Comparison of ENCODE assay signal across 7 cellular contexts in the genomic region with DNA sequence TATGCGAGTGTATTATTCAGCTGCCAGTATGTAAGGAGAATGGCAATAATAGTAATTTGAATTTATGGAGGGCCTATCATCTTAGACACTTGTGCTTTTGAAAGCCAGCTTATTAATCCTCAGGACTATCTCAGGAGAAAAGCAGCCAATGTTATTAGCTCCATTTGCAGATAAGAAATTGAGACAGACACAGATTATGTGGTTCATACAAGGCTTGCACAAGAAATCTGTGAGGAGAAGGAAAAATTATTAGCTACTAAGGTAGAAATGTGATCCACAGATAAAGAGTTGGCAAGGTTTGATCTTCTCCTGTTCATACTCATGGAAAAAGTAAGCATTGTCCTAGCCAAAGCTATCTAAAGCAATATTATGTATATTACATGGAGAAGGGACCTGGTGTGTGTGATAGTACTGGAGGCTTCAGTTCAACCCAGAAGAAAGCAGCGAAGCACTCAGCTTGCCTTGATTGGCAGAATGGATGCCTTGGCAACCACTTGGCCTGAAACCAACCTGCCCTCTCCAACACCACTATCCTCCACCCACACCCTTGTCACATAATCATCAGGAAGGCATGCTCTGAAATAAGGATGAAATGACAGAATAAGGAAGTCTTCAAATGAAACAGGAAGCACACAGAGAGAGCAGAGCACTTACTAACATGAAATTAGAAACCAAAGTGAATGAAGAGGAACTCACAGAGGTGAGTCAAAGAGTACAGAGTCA. TPM values are rescaled to one million over a fixed set of nuclear protein-coding genes. Genes with fewer than 3 reads are reported as not detected.
DNase-seq lines count a peak whose midpoint lies in the region; FAIRE-seq and TF ChIP-seq lines count a peak whose summit lies in the region.

No MANE protein-coding gene starts in this region.

- peaks cover 14% of the 10 kb centered on the region for H3F3A ChIP-seq in GM23248 (ENCODE audit: insufficient read depth)

- no peaks in the 10 kb centered on the region for H3K79me2 ChIP-seq in GM23248 (ENCODE audit: insufficient read depth)

- peak overlapping the region; percentile 29 for H3K4me3 ChIP-seq in GM23248
- H3K4me3 ChIP-seq in fibroblast of the aortic adventitia (ENCODE audit: low read depth, low read length) = no peak overlapping the region
- no peak overlapping the region for H3K4me3 ChIP-seq in small intestine (ENCODE audit: low read depth in 1 of 2, low read length in 2 of 2)

- H2AFZ ChIP-seq in GM23248 = peak overlapping the region; percentile 51

- WGBS in GM23248 (ENCODE audit: low coverage in 1 of 2, low lambda C conversion rate in 2 of 2, missing lambda C conversion rate in 2 of 2), 2 experiments = 53 to 57% methylated on average over 2 of the region's 2 CpGs
- 31 to 66% (median 37%) methylated on average over 2 of the region's 2 CpGs for WGBS in small intestine, 3 donors

- H3K9me3 ChIP-seq in GM23248 (ENCODE audit: low read depth) = no peaks in the 10 kb centered on the region
- H3K9me3 ChIP-seq in small intestine (ENCODE audit: control insufficient read depth, low read depth) = no peaks in the 10 kb centered on the region

- DNase-seq in GM13977 (ENCODE audit: low spot score) (peak; percentile 36), GM23248 (peak; percentile 78), RPMI8226 (peak; percentile 92), fibroblast of the aortic adventitia (ENCODE audit: low read depth) (peak; percentile 73), small intestine (peak; percentile 64), OCI-M2 (lab: John Stamatoyannopoulos, UW; ENCODE audit: unreplicated experiment) (no peak)

- H3K27me3 ChIP-seq in GM23248 (replicated peaks; ENCODE audit: insufficient read depth) (no peaks in the 10 kb centered on the region), small intestine (ENCODE audit: control insufficient read depth in 2 of 2, insufficient read depth in 2 of 2, low read length in 2 of 2) (no peaks in the 10 kb centered on the region)

- peak; percentile 73; the same call in 1 of the 2 replicates for TF ChIP-seq EP300 in Ishikawa (IDR thresholded peaks at IDR 0.05; ENCODE audit: borderline replicate concordance)

- H3K4me1 ChIP-seq in GM23248 (ENCODE audit: insufficient read depth) (peaks cover 22% of the 10 kb centered on the region), small intestine (ENCODE audit: control insufficient read depth in 2 of 2, insufficient read depth in 1 of 2, low read depth in 1 of 2, low read length in 1 of 2) (peaks cover 4 to 13% of the 10 kb centered on the region in 2 donors)

- H3K9ac ChIP-seq in GM23248 = no peak overlapping the region

- TF ChIP-seq CTCF in GM13977 (IDR thresholded peaks at IDR 0.05; ENCODE audit: extremely low read depth, insufficient read depth, missing control alignments) = no peak
- no peak for TF ChIP-seq CTCF in fibroblast of the aortic adventitia (IDR thresholded peaks at IDR 0.05; ENCODE audit: insufficient read depth, low read length)

- H3K36me3 ChIP-seq in GM23248 (ENCODE audit: low read depth) (no peaks in the 10 kb centered on the region), small intestine (ENCODE audit: control insufficient read depth in 2 of 2, insufficient read depth in 2 of 2, low read length in 2 of 2) (peaks cover 0 to 4% of the 10 kb centered on the region in 2 donors)

- TF ChIP-seq RAD21 in Ishikawa (IDR thresholded peaks at IDR 0.05; ENCODE audit: low read depth) = no peak; the same call in 1 of the 2 replicates

- no peak for FAIRE-seq in small intestine (lab: Jason Lieb, UNC)

- H3K27ac ChIP-seq in GM23248 (peak overlapping the region; percentile 53), small intestine (ENCODE audit: low read depth in 1 of 2, low read length in 1 of 2) (peak overlapping the region; percentile 11 to 14)

- H3K9me2 ChIP-seq in GM23248 (ENCODE audit: insufficient read depth) = no peaks in the 10 kb centered on the region

- H4K20me1 ChIP-seq in GM23248 (ENCODE audit: insufficient read depth) = no peaks in the 10 kb centered on the region

- peak overlapping the region; percentile 64 for H3K4me2 ChIP-seq in GM23248 (ENCODE audit: unreplicated experiment)

- in situ Hi-C loops in GM13977 (cut with MboI; ENCODE audit: low pct_unique_long_range_greater_than_20kb, low sequenced_read_pairs, unreplicated experiment) (no loop called here), GM23248 (cut with MboI) (no loop called here)

TF ChIP-seq in Ishikawa, 13 proteins besides CTCF, POLR2A, EP300 and RAD21:
- TF ChIP-seq, protein P1, sequence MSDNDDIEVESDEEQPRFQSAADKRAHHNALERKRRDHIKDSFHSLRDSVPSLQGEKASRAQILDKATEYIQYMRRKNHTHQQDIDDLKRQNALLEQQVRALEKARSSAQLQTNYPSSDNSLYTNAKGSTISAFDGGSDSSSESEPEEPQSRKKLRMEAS (IDR thresholded peaks at IDR 0.05) = peak; percentile 64
- peak; percentile 88 for TF ChIP-seq NFIC (IDR thresholded peaks at IDR 0.05)
- TF ChIP-seq CREB1 (IDR thresholded peaks at IDR 0.05; ENCODE audit: low read depth) = no peak
- TF ChIP-seq EGR1 (IDR thresholded peaks at IDR 0.05) = peak; percentile 82
- TF ChIP-seq TAF1 (IDR thresholded peaks at IDR 0.05; ENCODE audit: low read depth) = no peak
- 0 out of 2 replicates have a peak, but pooled peaks have one; percentile 39 for TF ChIP-seq TCF12 (IDR thresholded peaks at IDR 0.05; ENCODE audit: low read depth)
- peak; percentile 75 for TF ChIP-seq TEAD4 (IDR thresholded peaks at IDR 0.05)
- peak; percentile 70 for TF ChIP-seq FOXM1 (IDR thresholded peaks at IDR 0.05; ENCODE audit: borderline replicate concordance, low read depth)
TF ChIP-seq in Ishikawa: peak in this region for 6.

RNA-seq across cellular contexts. Expression of a gene that starts 18.0 kb away (rescaled TPM):
- 0.11 and 0.13 TPM in 2 replicates for total RNA-seq in GM23248 (2014; rRNA removed; shearing (Covaris generic))
- polyA plus RNA-seq in GM23248 (2016; fragmentation: Nextera tagmentation; extraction: Ambion mirVana) (0.03 and 0.05 TPM in 2 replicates), small intestine (1 to 10 TPM; 3.5 to 8.7 (median 5.9) TPM)
- 0.18 and 0.49 TPM in 2 replicates for total RNA-seq in fibroblast of the aortic adventitia (ENCODE audit: low replicate concordance)
